ENCODE assay signal across 1 cellular context in genomic region chr6:3403244-3404154, GRCh38.
A peak's percentile ranks its signal among the peaks of the same experiment; 100 is the strongest.
TF ChIP-seq lines count a peak whose summit lies in the region.

No MANE protein-coding gene starts in this region.

TF ChIP-seq in HepG2, 621 proteins besides CTCF, POLR2A, EP300 and RAD21 (continued from another document and continues in another):
- TF ChIP-seq ZNF281 (CRISPR knock-in tag; IDR thresholded peaks at IDR 0.05; ENCODE audit: borderline replicate concordance) (peak; percentile 75; the same call in 1 of the 2 replicates), BCL6 (CRISPR knock-in tag; IDR thresholded peaks at IDR 0.05) (peak; percentile 96), CENPT (CRISPR knock-in tag; IDR thresholded peaks at IDR 0.05; ENCODE audit: low read depth) (no peak), TSC22D2 (CRISPR knock-in tag; IDR thresholded peaks at IDR 0.05; ENCODE audit: borderline replicate concordance) (peak; percentile 60; the same call in 1 of the 2 replicates), TEAD3 (CRISPR knock-in tag; optimal IDR thresholded peaks at IDR 0.05; ENCODE audit: borderline replicate concordance) (peak; percentile 94), ZNF138 (CRISPR knock-in tag; IDR thresholded peaks at IDR 0.05; ENCODE audit: low read depth) (no peak), CERS6 (CRISPR knock-in tag; IDR thresholded peaks at IDR 0.05) (no peak), FOXO1 (CRISPR knock-in tag; IDR thresholded peaks at IDR 0.05) (peak; percentile 99), SOX6 (IDR thresholded peaks at IDR 0.05) (no peak), SOX6 (CRISPR knock-in tag; IDR thresholded peaks at IDR 0.05) (peak; percentile 96), KLF12 (CRISPR knock-in tag; IDR thresholded peaks at IDR 0.05; ENCODE audit: borderline replicate concordance) (no peak), FOXA1 (IDR thresholded peaks at IDR 0.05) (peak; percentile 43; the same call in 1 of the 2 replicates), FOXA1 (CRISPR knock-in tag; IDR thresholded peaks at IDR 0.05) (peak; percentile 98), ZNF562 (CRISPR knock-in tag; IDR thresholded peaks at IDR 0.05; ENCODE audit: borderline replicate concordance) (no peak), ZNF512B (CRISPR knock-in tag; IDR thresholded peaks at IDR 0.05; ENCODE audit: borderline replicate concordance) (no peak; the same call in 1 of the 2 replicates), SUZ12 (IDR thresholded peaks at IDR 0.05; ENCODE audit: low read depth, low read length) (no peak), ZMAT5 (CRISPR knock-in tag; IDR thresholded peaks at IDR 0.05; ENCODE audit: borderline replicate concordance, low read depth) (no peak), MEIS2 (CRISPR knock-in tag; IDR thresholded peaks at IDR 0.05) (peak; percentile 95), ZBTB44 (CRISPR knock-in tag; IDR thresholded peaks at IDR 0.05) (no peak), ZNF879 (CRISPR knock-in tag; IDR thresholded peaks at IDR 0.05) (no peak), ZNF546 (CRISPR knock-in tag; conservative IDR thresholded peaks at IDR 0.05) (no peak), ZNF274 (CRISPR knock-in tag; IDR thresholded peaks at IDR 0.05) (0 out of 2 replicates have a peak, but pooled peaks have one; percentile 30), ETV6 (CRISPR knock-in tag; conservative IDR thresholded peaks at IDR 0.05) (peak; percentile 76; the same call in 1 of the 2 replicates), SRY (CRISPR knock-in tag; IDR thresholded peaks at IDR 0.05) (peak; percentile 89; the same call in 1 of the 2 replicates), ZSCAN31 (CRISPR knock-in tag; IDR thresholded peaks at IDR 0.05; ENCODE audit: low read depth) (peak; percentile 93), ASH2L (IDR thresholded peaks at IDR 0.05; ENCODE audit: insufficient read length, low read depth, low read length) (peak; percentile 69), MBD4 (IDR thresholded peaks at IDR 0.05; ENCODE audit: borderline replicate concordance, low read length) (no peak; the same call in 1 of the 2 replicates), CBX1 (IDR thresholded peaks at IDR 0.05; ENCODE audit: low read depth) (peak; percentile 58), PHF21A (CRISPR knock-in tag; IDR thresholded peaks at IDR 0.05) (peak; percentile 99), KLF9 (CRISPR knock-in tag; IDR thresholded peaks at IDR 0.05; ENCODE audit: low read depth) (peak; percentile 75), ZNF350 (CRISPR knock-in tag; IDR thresholded peaks at IDR 0.05; ENCODE audit: borderline replicate concordance, low read depth) (peak; percentile 91; the same call in 1 of the 2 replicates), ATF2 (CRISPR knock-in tag; IDR thresholded peaks at IDR 0.05) (peak; percentile 93), POLR2G (IDR thresholded peaks at IDR 0.05; ENCODE audit: low read depth, low read length) (peak; percentile 94), BRD4 (CRISPR knock-in tag; IDR thresholded peaks at IDR 0.05) (peak; percentile 93), RBM39 (IDR thresholded peaks at IDR 0.05; ENCODE audit: low read depth, low read length, poor library complexity, severe bottlenecking) (no peak), ETS1 (CRISPR knock-in tag; IDR thresholded peaks at IDR 0.05) (no peak), ZNF446 (CRISPR knock-in tag; IDR thresholded peaks at IDR 0.05) (no peak), MAFF (IDR thresholded peaks at IDR 0.05; ENCODE audit: low read depth, low read length) (peak; percentile 61), NR3C1 (CRISPR knock-in tag; IDR thresholded peaks at IDR 0.05) (no peak), SMYD3 (CRISPR knock-in tag; IDR thresholded peaks at IDR 0.05) (peak; percentile 92; the same call in 1 of the 2 replicates), ZNF770 (CRISPR knock-in tag; IDR thresholded peaks at IDR 0.05) (peak; percentile 49; the same call in 1 of the 2 replicates), SETDB1 (CRISPR knock-in tag; IDR thresholded peaks at IDR 0.05; ENCODE audit: borderline replicate concordance) (no peak), FOXJ3 (CRISPR knock-in tag; IDR thresholded peaks at IDR 0.05; ENCODE audit: borderline replicate concordance) (peak; percentile 97; the same call in 1 of the 2 replicates), HDAC2 (CRISPR knock-in tag; IDR thresholded peaks at IDR 0.05) (peak; percentile 99), ZNF468 (CRISPR knock-in tag; IDR thresholded peaks at IDR 0.05) (no peak), ZNF615 (CRISPR knock-in tag; IDR thresholded peaks at IDR 0.05; ENCODE audit: borderline replicate concordance) (no peak), USF2 (IDR thresholded peaks at IDR 0.05; ENCODE audit: low read depth, low read length) (no peak), USF2 (CRISPR knock-in tag; IDR thresholded peaks at IDR 0.05; ENCODE audit: borderline replicate concordance) (no peak), CHD4 (IDR thresholded peaks at IDR 0.05; ENCODE audit: borderline replicate concordance, low read length) (0 out of 2 replicates have a peak, but pooled peaks have one; percentile 61), TIGD3 (CRISPR knock-in tag; IDR thresholded peaks at IDR 0.05; ENCODE audit: borderline replicate concordance) (no peak), KDM6A (CRISPR knock-in tag; IDR thresholded peaks at IDR 0.05; ENCODE audit: low read depth) (peak; percentile 97)
